ENCODE assay signal across 16 cellular contexts in genomic region chr15:63480441-63480821, GRCh38. TPM values are rescaled to one million over a fixed set of nuclear protein-coding genes. Genes with fewer than 3 reads are reported as not detected.
A peak's percentile ranks its signal among the peaks of the same experiment; 100 is the strongest.
DNase-seq lines count a peak whose midpoint lies in the region; ATAC-seq, FAIRE-seq and TF ChIP-seq lines count a peak whose summit lies in the region.
"Had no signal": no experiment of that assay in that cellular context is flagged by ENCODE, and none has a peak within 500 bp of the region (broad histone marks: within the 10 kb centered on the region; RNA-seq: fewer than 3 reads in every experiment).

No MANE protein-coding gene starts in this region.

- intact Hi-C loops in cardiac septum (cut with DNase I): no loop called here
- intact Hi-C loops in left ventricle myocardium superior (cut with micrococcal nuclease): no loop called here

- no peak overlapping the region for H2AFZ ChIP-seq in hepatocyte

- H3K36me3 ChIP-seq in hepatocyte (replicated peaks; ENCODE audit: insufficient read depth, low read depth) (no peaks in the 10 kb centered on the region), thymus (ENCODE audit: control insufficient read depth, insufficient read depth) (no peaks in the 10 kb centered on the region)
- H3K36me3 ChIP-seq: adrenal gland, stomach had no signal

- no peaks in the 10 kb centered on the region for H3K9me2 ChIP-seq in hepatocyte (replicated peaks; ENCODE audit: insufficient read depth)

- ATAC-seq in left ventricle myocardium superior (no peak), T-helper 17 cell (no peak), HG03108 (IDR thresholded peaks at IDR 0.05; ENCODE audit: unreplicated experiment) (no peak)

- peaks cover 64% of the 10 kb centered on the region for H3K4me1 Mint-ChIP-seq in T-helper 17 cell

- H3K36me3 Mint-ChIP-seq in T-helper 17 cell (ENCODE audit: low read depth): no peaks in the 10 kb centered on the region

- DNase-seq in cardiac septum (ENCODE audit: low spot score): peak; percentile 1
- no peak for DNase-seq in left ventricle myocardium superior
- no peak for DNase-seq in T-helper 17 cell
- no peak for DNase-seq in hepatocyte (ENCODE audit: low spot score)
- DNase-seq in GM20000 (ENCODE audit: low spot score): no peak
- no peak for DNase-seq in urothelium cell line (ENCODE audit: low spot score)
- DNase-seq: dermis blood vessel endothelial cell; H7; mucosa of descending colon; NCI-H1092 treated with DMSO at 0.1 percent for 48 hours; NCI-H226; stimulated activated CD4-positive, alpha-beta T cell treated with anti-CD3 and anti-CD28 coated beads, Interleukin-4, amount 100 ng/mL, for 1 hour; stomach had no signal

- H3K9me3 ChIP-seq in T-helper 17 cell (ENCODE audit: control insufficient read depth, low read length, poor library complexity, severe bottlenecking) (no peaks in the 10 kb centered on the region), hepatocyte (ENCODE audit: low read depth) (no peaks in the 10 kb centered on the region), thymus (ENCODE audit: control insufficient read depth) (no peaks in the 10 kb centered on the region)
- H3K9me3 ChIP-seq: adrenal gland, mucosa of descending colon, stomach had no signal

- H3K79me2 ChIP-seq in hepatocyte: no peaks in the 10 kb centered on the region

- peaks cover 27% of the 10 kb centered on the region for H3K4me1 ChIP-seq in hepatocyte (ENCODE audit: insufficient read depth)
- peaks cover 26% of the 10 kb centered on the region for H3K4me1 ChIP-seq in thymus (ENCODE audit: control insufficient read depth, insufficient read depth, low read length)

- H3K27ac ChIP-seq in hepatocyte: peak overlapping the region; percentile 23
- H3K27ac ChIP-seq in thymus (ENCODE audit: low read depth): peak overlapping the region; percentile 87
- H3K27ac ChIP-seq: adrenal gland had no signal

- 78% methylated on average over 2 of the region's 2 CpGs for WGBS in hepatocyte (ENCODE audit: low lambda C conversion rate, missing lambda C conversion rate)
- WGBS in thymus: 97% methylated on average over 2 of the region's 2 CpGs

- H4K20me1 ChIP-seq in hepatocyte (ENCODE audit: insufficient read depth, poor library complexity, severe bottlenecking): no peaks in the 10 kb centered on the region

- no peaks in the 10 kb centered on the region for H3K27me3 Mint-ChIP-seq in T-helper 17 cell

- no peaks in the 10 kb centered on the region for H3K27me3 ChIP-seq in hepatocyte
- no peaks in the 10 kb centered on the region for H3K27me3 ChIP-seq in thymus (ENCODE audit: control insufficient read depth, insufficient read depth)
- H3K27me3 ChIP-seq: adrenal gland, stomach had no signal

- TF ChIP-seq CTCF in hepatocyte (IDR thresholded peaks at IDR 0.05; ENCODE audit: poor library complexity): no peak
- no peak for TF ChIP-seq CTCF in GM20000 (IDR thresholded peaks at IDR 0.05; ENCODE audit: extremely low read depth, missing control alignments)

- H3K27ac Mint-ChIP-seq in T-helper 17 cell: peak overlapping the region; percentile 100

- no peak for FAIRE-seq in urothelium cell line (lab: Jason Lieb, UNC)

- peak overlapping the region; percentile 77 for H3K4me3 Mint-ChIP-seq in T-helper 17 cell

- no peak overlapping the region for H3K4me2 ChIP-seq in hepatocyte

- H3K4me3 ChIP-seq in hepatocyte (no peak overlapping the region), thymus (ENCODE audit: low read length) (no peak overlapping the region)
- H3K4me3 ChIP-seq: adrenal gland, mucosa of descending colon, stomach had no signal

RNA-seq across cellular contexts. Expression of gene USP3, which starts 24.0 kb away (rescaled TPM):
- total RNA-seq in cardiac septum (16.2 TPM), left ventricle myocardium superior (18.1 TPM), T-helper 17 cell (100 to 1,000 TPM; 219 to 288 TPM), hepatocyte (55.4 and 61.2 TPM in 2 replicates)
- polyA plus RNA-seq in hepatocyte (25.7 and 30.5 TPM in 2 replicates), thymus (57.6 TPM)
